1 cellular context compared by ENCODE assay signal in genomic region chr6:33758807-33759206, GRCh38.
A peak's percentile ranks its signal among the peaks of the same experiment; 100 is the strongest.
TF ChIP-seq lines count a peak whose summit lies in the region.

No MANE protein-coding gene starts in this region.

TF ChIP-seq in HEK293, 187 proteins besides CTCF, POLR2A, EP300 and RAD21 (continued from another document and continues in another):
- TF ChIP-seq ZBTB6 (tag by site-specific recombination; IDR thresholded peaks at IDR 0.05) (no peak), ZBTB21 (tag by site-specific recombination; IDR thresholded peaks at IDR 0.05) (no peak), ZNF76 (tag by site-specific recombination; IDR thresholded peaks at IDR 0.05; ENCODE audit: borderline replicate concordance, low read depth) (no peak), HOXD13 (CRISPR knock-in tag; IDR thresholded peaks at IDR 0.05; ENCODE audit: borderline replicate concordance) (0 out of 2 replicates have a peak, but pooled peaks have one; percentile 36), BCL6B (tag by site-specific recombination; IDR thresholded peaks at IDR 0.05) (no peak), ZNF311 (tag by site-specific recombination; IDR thresholded peaks at IDR 0.05; ENCODE audit: borderline replicate concordance) (no peak), ZNF560 (tag by site-specific recombination; IDR thresholded peaks at IDR 0.05; ENCODE audit: borderline replicate concordance) (no peak), ZSCAN16 (tag by site-specific recombination; IDR thresholded peaks at IDR 0.05) (no peak), ZNF645 (tag by site-specific recombination; IDR thresholded peaks at IDR 0.05) (no peak), KLF7 (tag by site-specific recombination; IDR thresholded peaks at IDR 0.05; ENCODE audit: borderline replicate concordance) (no peak; the same call in 1 of the 2 replicates), PATZ1 (tag by site-specific recombination; IDR thresholded peaks at IDR 0.05) (peak; percentile 20; the same call in 1 of the 2 replicates), ZNF433 (tag by site-specific recombination; IDR thresholded peaks at IDR 0.05; ENCODE audit: low read depth) (no peak), ZNF658 (tag by site-specific recombination; IDR thresholded peaks at IDR 0.05) (no peak), ZNF37A (tag by site-specific recombination; IDR thresholded peaks at IDR 0.05) (no peak), SCRT2 (tag by site-specific recombination; IDR thresholded peaks at IDR 0.05) (no peak), ZNF174 (tag by site-specific recombination; IDR thresholded peaks at IDR 0.05) (no peak), ZNF133 (tag by site-specific recombination; IDR thresholded peaks at IDR 0.05) (no peak), BCL11A (tag by site-specific recombination; IDR thresholded peaks at IDR 0.05; ENCODE audit: low read depth) (peak; percentile 55; the same call in 1 of the 2 replicates), ZNF510 (tag by site-specific recombination; IDR thresholded peaks at IDR 0.05; ENCODE audit: insufficient replicate concordance) (no peak), RBAK (tag by site-specific recombination; IDR thresholded peaks at IDR 0.05) (no peak), ZBTB48 (tag by site-specific recombination; IDR thresholded peaks at IDR 0.05) (no peak), ZSCAN30 (tag by site-specific recombination; IDR thresholded peaks at IDR 0.05) (0 out of 2 replicates have a peak, but pooled peaks have one; percentile 25), ZNF148 (tag by site-specific recombination; IDR thresholded peaks at IDR 0.05; ENCODE audit: borderline replicate concordance) (no peak), ZNF792 (tag by site-specific recombination; IDR thresholded peaks at IDR 0.05) (no peak), ZNF558 (tag by site-specific recombination; IDR thresholded peaks at IDR 0.05) (no peak), ZNF354C (tag by site-specific recombination; IDR thresholded peaks at IDR 0.05; ENCODE audit: borderline replicate concordance, low read depth) (no peak), MYNN (tag by site-specific recombination; IDR thresholded peaks at IDR 0.05; ENCODE audit: borderline replicate concordance) (no peak), ZNF292 (tag by site-specific recombination; IDR thresholded peaks at IDR 0.05; ENCODE audit: borderline replicate concordance, low read depth) (no peak), ZSCAN18 (tag by site-specific recombination; IDR thresholded peaks at IDR 0.05) (no peak), ZNF664 (tag by site-specific recombination; IDR thresholded peaks at IDR 0.05) (no peak), ZNF776 (tag by site-specific recombination; IDR thresholded peaks at IDR 0.05; ENCODE audit: borderline replicate concordance) (no peak), ZNF274 (IDR thresholded peaks at IDR 0.05; ENCODE audit: low read length) (no peak), ZNF274 (tag by site-specific recombination; IDR thresholded peaks at IDR 0.05; ENCODE audit: borderline replicate concordance) (no peak), GLI4 (tag by site-specific recombination; IDR thresholded peaks at IDR 0.05) (no peak), IKZF3 (tag by site-specific recombination; IDR thresholded peaks at IDR 0.05) (peak; percentile 56), ZSCAN4 (tag by site-specific recombination; IDR thresholded peaks at IDR 0.05) (no peak), ZNF548 (tag by site-specific recombination; IDR thresholded peaks at IDR 0.05) (no peak), ZNF830 (tag by site-specific recombination; IDR thresholded peaks at IDR 0.05; ENCODE audit: low read depth) (no peak), EGR2 (tag by site-specific recombination; IDR thresholded peaks at IDR 0.05; ENCODE audit: low read depth) (peak; percentile 91), ZNF585B (tag by site-specific recombination; IDR thresholded peaks at IDR 0.05) (no peak), ZNF501 (tag by site-specific recombination; IDR thresholded peaks at IDR 0.05) (no peak), ZNF26 (tag by site-specific recombination; IDR thresholded peaks at IDR 0.05) (no peak), ZNF416 (tag by site-specific recombination; IDR thresholded peaks at IDR 0.05) (no peak), ZNF48 (tag by site-specific recombination; IDR thresholded peaks at IDR 0.05) (no peak), SP2 (tag by site-specific recombination; IDR thresholded peaks at IDR 0.05) (no peak), ZNF654 (tag by site-specific recombination; IDR thresholded peaks at IDR 0.05; ENCODE audit: low read depth) (no peak), KLF16 (tag by site-specific recombination; IDR thresholded peaks at IDR 0.05) (no peak), ZNF19 (tag by site-specific recombination; IDR thresholded peaks at IDR 0.05; ENCODE audit: low read depth) (no peak), ZNF624 (tag by site-specific recombination; IDR thresholded peaks at IDR 0.05) (no peak), ZNF530 (tag by site-specific recombination; IDR thresholded peaks at IDR 0.05; ENCODE audit: low read depth) (no peak), ZBTB10 (tag by site-specific recombination; IDR thresholded peaks at IDR 0.05) (no peak), ZNF18 (tag by site-specific recombination; IDR thresholded peaks at IDR 0.05) (0 out of 2 replicates have a peak, but pooled peaks have one; percentile 49), SALL2 (tag by site-specific recombination; IDR thresholded peaks at IDR 0.05; ENCODE audit: borderline replicate concordance) (no peak)
